ENCODE assay signal across 1 cellular context in genomic region chr21:32733356-32733755, GRCh38.
A peak's percentile ranks its signal among the peaks of the same experiment; 100 is the strongest.
TF ChIP-seq lines count a peak whose summit lies in the region.

No MANE protein-coding gene starts in this region.

TF ChIP-seq in K562, 482 proteins besides CTCF, POLR2A, EP300 and RAD21:
- TF ChIP-seq MLLT1 (IDR thresholded peaks at IDR 0.05) = no peak
- no peak for TF ChIP-seq CBX2 (IDR thresholded peaks at IDR 0.05; ENCODE audit: insufficient read depth, low read length, poor library complexity, severe bottlenecking)
- TF ChIP-seq SUPT5H (IDR thresholded peaks at IDR 0.05) = peak; percentile 19; the same call in 1 of the 2 replicates
